ENCODE assay signal across 1 cellular context in genomic region chr1:221741971-221742554, GRCh38.
A peak's percentile ranks its signal among the peaks of the same experiment; 100 is the strongest.
TF ChIP-seq lines count a peak whose summit lies in the region.

Gene DUSP10 (minus strand): TSS chr1:221742089. CDS start chr1:221739744, 2,345 bp downstream.

TF ChIP-seq in K562, 482 proteins besides CTCF, POLR2A, EP300 and RAD21 (continued from another document and continues in another):
- TF ChIP-seq ZBTB26 (CRISPR knock-in tag; IDR thresholded peaks at IDR 0.05), result peak; percentile 37; the same call in 1 of the 2 replicates
- peak; percentile 95 for TF ChIP-seq JUND (IDR thresholded peaks at IDR 0.05; ENCODE audit: borderline replicate concordance, low read depth, low read length)
- TF ChIP-seq JUND (tag; IDR thresholded peaks at IDR 0.05; ENCODE audit: borderline replicate concordance, low read depth, low read length), result peak; percentile 91; the same call in 2 of the 3 replicates
- TF ChIP-seq KDM5B (IDR thresholded peaks at IDR 0.05; ENCODE audit: insufficient replicate concordance, low read depth, low read length), result peak; percentile 44
- TF ChIP-seq PKNOX1 (IDR thresholded peaks at IDR 0.05), result peak; percentile 99
- peak; percentile 6; the same call in 1 of the 2 replicates for TF ChIP-seq ZBTB33 (CRISPR knock-in tag; IDR thresholded peaks at IDR 0.05)
- TF ChIP-seq PRDM10 (IDR thresholded peaks at IDR 0.05; ENCODE audit: partially characterized antibody), result peak; percentile 31
- no peak for TF ChIP-seq ZNF740 (CRISPR knock-in tag; IDR thresholded peaks at IDR 0.05)
- TF ChIP-seq ZNF740 (tag; IDR thresholded peaks at IDR 0.05), result no peak
- TF ChIP-seq CCNT2 (IDR thresholded peaks at IDR 0.05; ENCODE audit: borderline replicate concordance, extremely low read depth, insufficient read length, low read depth, low read length), result no peak
- TF ChIP-seq NCOA2 (IDR thresholded peaks at IDR 0.05; ENCODE audit: partially characterized antibody in 2 of 2), result no peak
- TF ChIP-seq VEZF1 (CRISPR knock-in tag; IDR thresholded peaks at IDR 0.05), result no peak
- 0 out of 2 replicates have a peak, but pooled peaks have one; percentile 15 for TF ChIP-seq ATF6 (CRISPR knock-in tag; IDR thresholded peaks at IDR 0.05)
- TF ChIP-seq PHF8 (IDR thresholded peaks at IDR 0.05; ENCODE audit: borderline replicate concordance, low read length), result no peak; the same call in 1 of the 2 replicates
- TF ChIP-seq CHAMP1 (IDR thresholded peaks at IDR 0.05), result no peak
- no peak for TF ChIP-seq FIP1L1 (IDR thresholded peaks at IDR 0.05; ENCODE audit: low read depth, low read length, poor library complexity, severe bottlenecking)
- 0 out of 3 replicates have a peak, but pooled peaks of 1 of the 2 experiments have one; percentile 5 for TF ChIP-seq CBX3 (IDR thresholded peaks at IDR 0.05; ENCODE audit: borderline replicate concordance in 1 of 2, low read length in 2 of 2)
- no peak for TF ChIP-seq MITF (IDR thresholded peaks at IDR 0.05)
- 0 out of 2 replicates have a peak, but pooled peaks have one; percentile 74 for TF ChIP-seq THRB (CRISPR knock-in tag; conservative IDR thresholded peaks at IDR 0.05)
- TF ChIP-seq STAT6 (CRISPR knock-in tag; IDR thresholded peaks at IDR 0.05), result peak; percentile 53; the same call in 1 of the 2 replicates
